Comparison of ENCODE assay signal across 8 cellular contexts in genomic region chr2:42809876-42810125, GRCh38. TPM values are rescaled to one million over a fixed set of nuclear protein-coding genes. Genes with fewer than 3 reads are reported as not detected.
DNase-seq lines count a peak whose midpoint lies in the region; ATAC-seq and TF ChIP-seq lines count a peak whose summit lies in the region.

No MANE protein-coding gene starts in this region.

- DNase-seq in AG20443 (ENCODE audit: low spot score), result peak; percentile 92
- no peak for DNase-seq in SK-N-MC (ENCODE audit: low read depth, low spot score)
- DNase-seq in coronary artery (ENCODE audit: low spot score), result peak; percentile 94
- peak; percentile 86 for DNase-seq in lung (ENCODE audit: low spot score)
- peak in 43 of 49 donors; percentile 51 to 96 (median 88) for DNase-seq in substantia nigra (lab: John Stamatoyannopoulos, UW)

- H3K36me3 ChIP-seq in SK-N-MC (ENCODE audit: insufficient read depth, low read length), result no peaks in the 10 kb centered on the region
- H3K36me3 ChIP-seq in lung (ENCODE audit: control insufficient read depth in 2 of 2, insufficient read depth in 2 of 2, low read length in 2 of 2), result no peaks in the 10 kb centered on the region

- H3K27ac ChIP-seq in SK-N-MC (peak overlapping the region; percentile 94), coronary artery (peak overlapping the region; percentile 99), lung (ENCODE audit: low read depth in 1 of 2, low read length in 1 of 2) (peak overlapping the region; percentile 98 to 100), substantia nigra (ENCODE audit: low read depth, low read length, poor library complexity, severe bottlenecking) (peak overlapping the region; percentile 98)

- TF ChIP-seq CTCF in GM12875 (IDR thresholded peaks at IDR 0.05; ENCODE audit: borderline replicate concordance, insufficient read depth, low read depth, low read length) (peak; percentile 39), coronary artery (IDR thresholded peaks at IDR 0.05) (no peak), lung (IDR thresholded peaks at IDR 0.05; ENCODE audit: control extremely low read depth, extremely low read depth) (no peak)

- H3K9me3 ChIP-seq in SK-N-MC (ENCODE audit: low read depth, low read length), result no peaks in the 10 kb centered on the region
- H3K9me3 ChIP-seq in lung (ENCODE audit: control insufficient read depth in 2 of 2, insufficient read depth in 1 of 2, low read length in 1 of 2), result peaks cover 0 to 2% of the 10 kb centered on the region in 2 donors

- H3K4me3 ChIP-seq in GM12875 (ENCODE audit: low read depth, low read length) (peak overlapping the region; percentile 79), SK-N-MC (peak overlapping the region; percentile 95), coronary artery (peak overlapping the region; percentile 87), lung (peak overlapping the region; percentile 32)

- H3K4me1 ChIP-seq in lung (ENCODE audit: control insufficient read depth in 2 of 2, insufficient read depth in 2 of 2, low read length in 2 of 2), result peaks cover 0 to 4% of the 10 kb centered on the region in 2 donors

- ATAC-seq in HG03342 (IDR thresholded peaks at IDR 0.05; ENCODE audit: unreplicated experiment) (peak; percentile 47), lung (ENCODE audit: insufficient read depth, low FRiP score) (peak; percentile 53), HG03095 (IDR thresholded peaks at IDR 0.05; ENCODE audit: unreplicated experiment) (no peak)

- peak overlapping the region; percentile 94 for H3K9ac ChIP-seq in SK-N-MC (ENCODE audit: insufficient read length)

- no peaks in the 10 kb centered on the region for H3K27me3 ChIP-seq in lung (ENCODE audit: control insufficient read depth, insufficient read depth)

- 0% methylated on average over 19 to 31 of the region's 31 CpGs for WGBS in lung, 2 donors

RNA-seq across cellular contexts. Expression of gene HAAO, which starts 17.4 kb away (rescaled TPM):
- total RNA-seq in lung, result 10 to 100 TPM; 12.5 to 13.0 TPM
- polyA plus RNA-seq in lung, result 1 to 10 TPM; 3.7 to 6.2 TPM

RNA-seq across cellular contexts. Expression of gene OXER1, which starts 45.9 kb away (rescaled TPM):
- total RNA-seq in lung, result 1 to 10 TPM; 1.7 to 2.1 TPM
- 1 to 10 TPM in 1 of 2 donors, under 1 TPM in 1; 0.59 to 1.6 TPM for polyA plus RNA-seq in lung

Comparison
In these comparisons a context has a peak if more than half of its experiments do, and no peak if none do; other contexts are left out.
1. H3K4me3 ChIP-seq: peak in every context shown above with its lines; median percentile 95 in SK-N-MC; 87 in coronary artery; 79 in GM12875; 32 in lung.